Comparison of ENCODE assay signal across 8 cellular contexts in genomic region chr5:96868603-96869371, GRCh38. TPM values are rescaled to one million over a fixed set of nuclear protein-coding genes. Genes with fewer than 3 reads are reported as not detected.
DNase-seq lines count a peak whose midpoint lies in the region; ATAC-seq and TF ChIP-seq lines count a peak whose summit lies in the region.

No MANE protein-coding gene starts in this region.

- no peak overlapping the region for H3K4me3 Mint-ChIP-seq in stimulated activated memory B cell treated with anti-CD40 and anti-IgM and Interleukin-4, amounts not matched to agents 10 μg/mL and 1 μg/mL and 100 μg/mL, for 72 hours

- no peaks in the 10 kb centered on the region for H3K27me3 Mint-ChIP-seq in stimulated activated memory B cell treated with anti-CD40 and anti-IgM and Interleukin-4, amounts not matched to agents 10 μg/mL and 1 μg/mL and 100 μg/mL, for 72 hours

- peak; percentile 77 for ATAC-seq in GM19328 (IDR thresholded peaks at IDR 0.05; ENCODE audit: unreplicated experiment)
- ATAC-seq in HG03139 (IDR thresholded peaks at IDR 0.05; ENCODE audit: unreplicated experiment): peak; percentile 60
- ATAC-seq in stimulated activated memory B cell treated with anti-CD40 and anti-IgM and Interleukin-4, amounts not matched to agents 10 μg/mL and 1 μg/mL and 100 μg/mL, for 72 hours: peak; percentile 86

- H3K9me2 ChIP-seq in DOHH2 (replicated peaks; ENCODE audit: control insufficient read depth, low read length): no peaks in the 10 kb centered on the region

- no peaks in the 10 kb centered on the region for H3K36me3 ChIP-seq in DOHH2 (ENCODE audit: control insufficient read depth, low read length)

- peak overlapping the region; percentile 59 for H3K27ac Mint-ChIP-seq in stimulated activated memory B cell treated with anti-CD40 and anti-IgM and Interleukin-4, amounts not matched to agents 10 μg/mL and 1 μg/mL and 100 μg/mL, for 72 hours

- H3K4me3 ChIP-seq in DOHH2 (ENCODE audit: low read length): no peak overlapping the region
- no peak overlapping the region for H3K4me3 ChIP-seq in astrocyte of the cerebellum (ENCODE audit: low read depth, low read length)

- no peak overlapping the region for H3K27ac ChIP-seq in DOHH2 (ENCODE audit: low read depth, low read length)

- H3K27me3 ChIP-seq in DOHH2 (ENCODE audit: control insufficient read depth, low read length): no peaks in the 10 kb centered on the region

- H3K79me2 ChIP-seq in DOHH2 (ENCODE audit: control insufficient read depth, low read length): no peaks in the 10 kb centered on the region

- H3K4me2 ChIP-seq in DOHH2 (ENCODE audit: low read length): peak overlapping the region; percentile 63; the same call in 1 of the 2 replicates

- TF ChIP-seq CTCF in DOHH2 (IDR thresholded peaks at IDR 0.05; ENCODE audit: low read depth, low read length, poor library complexity, severe bottlenecking) (peak; percentile 97), astrocyte of the cerebellum (IDR thresholded peaks at IDR 0.05; ENCODE audit: low read depth, low read length, missing control alignments) (peak; percentile 99)

- H3K36me3 Mint-ChIP-seq in stimulated activated memory B cell treated with anti-CD40 and anti-IgM and Interleukin-4, amounts not matched to agents 10 μg/mL and 1 μg/mL and 100 μg/mL, for 72 hours: no peaks in the 10 kb centered on the region

- DNase-seq in NCI-H460 (ENCODE audit: extremely low read depth, low read depth) (peak; percentile 67), astrocyte of the cerebellum (ENCODE audit: low read depth) (no peak), iPS DF 4.7 (ENCODE audit: extremely low read depth, low spot score) (peak; percentile 51)
- no peak for DNase-seq in activated CD8-positive, alpha-beta memory T cell treated with anti-CD3 and anti-CD28 coated beads, Interleukin-2, amount 50 U/mL, for 48 hours

- H3K4me1 Mint-ChIP-seq in stimulated activated memory B cell treated with anti-CD40 and anti-IgM and Interleukin-4, amounts not matched to agents 10 μg/mL and 1 μg/mL and 100 μg/mL, for 72 hours: peaks cover 41% of the 10 kb centered on the region

- H3K9me3 Mint-ChIP-seq in stimulated activated memory B cell treated with anti-CD40 and anti-IgM and Interleukin-4, amounts not matched to agents 10 μg/mL and 1 μg/mL and 100 μg/mL, for 72 hours: no peaks in the 10 kb centered on the region

- no peaks in the 10 kb centered on the region for H3K9me3 ChIP-seq in DOHH2 (ENCODE audit: control insufficient read depth, insufficient read depth, low read length)

- no peaks in the 10 kb centered on the region for H4K20me1 ChIP-seq in DOHH2 (ENCODE audit: control insufficient read depth, insufficient read depth, low read depth, low read length)

- H3K4me1 ChIP-seq in DOHH2 (ENCODE audit: control insufficient read depth, low read length): peaks cover 48% of the 10 kb centered on the region

- in situ Hi-C loops in astrocyte of the cerebellum (cut with HindIII; ENCODE audit: low sequenced_read_pairs): no loop called here

- H3F3A ChIP-seq in DOHH2 (ENCODE audit: control insufficient read depth, insufficient read depth): 0 out of 2 replicates have a peak, but pooled peaks cover 5% of the 10 kb centered on the region

RNA-seq across cellular contexts. Expression of gene ERAP2, which starts 7.5 kb away (rescaled TPM):
- 2.6 and 3.2 TPM in 2 replicates for total RNA-seq in NCI-H460 (2014; rRNA removed; shearing (Covaris generic))
- polyA plus RNA-seq in NCI-H460 (2014; cell fraction: nucleus; rRNA removed): 3.6 and 4.3 TPM in 2 replicates

Comparison
In these comparisons a context has a peak if more than half of its experiments do, and no peak if none do; other contexts are left out.
1. DNase-seq: peak in NCI-H460 (single experiment) and iPS DF 4.7 (single experiment); none in astrocyte of the cerebellum (single experiment) and activated CD8-positive, alpha-beta memory T cell treated with anti-CD3 and anti-CD28 coated beads, Interleukin-2, amount 50 U/mL, for 48 hours (single experiment).
2. Peak in every context shown above with its lines, with median percentiles within 50 percentile points of each other: ATAC-seq.